Comparison of ENCODE assay signal across 1 cellular context in the genomic region with DNA sequence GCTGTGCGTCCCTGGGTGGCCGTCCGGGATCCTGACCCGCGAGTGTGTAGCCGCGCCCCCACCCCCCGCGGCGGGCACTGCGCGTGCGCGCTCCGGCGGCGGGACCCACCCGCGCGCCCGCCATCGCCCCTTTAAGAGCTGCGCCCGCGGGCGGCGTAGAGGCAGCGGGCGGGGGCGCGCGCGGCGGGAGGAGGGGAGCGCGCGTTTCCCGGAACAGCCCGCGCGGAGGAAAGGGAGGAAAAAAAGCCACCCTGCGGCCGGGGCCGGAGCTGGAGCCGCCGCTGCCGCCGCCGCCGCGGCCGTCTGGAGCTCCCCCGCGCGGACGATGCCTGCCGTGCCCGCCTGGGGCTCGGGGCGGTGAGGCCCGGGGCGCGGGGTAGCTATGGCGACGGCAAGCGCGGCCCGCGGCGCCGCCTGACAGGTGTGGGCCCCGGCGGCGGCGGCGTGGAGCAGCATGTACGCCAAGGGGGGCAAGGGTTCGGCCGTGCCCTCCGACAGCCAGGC.
TF ChIP-seq lines count a peak whose summit lies in the region.

A gene (plus strand): TSS at position 204 of the 504 bp plus-strand sequence. CDS start 251 bp downstream, at position 455.

TF ChIP-seq in HEK293, 187 proteins besides CTCF, POLR2A, EP300 and RAD21 (continued from another document):
- TF ChIP-seq ZNF510 (tag by site-specific recombination; IDR thresholded peaks at IDR 0.05; ENCODE audit: insufficient replicate concordance) (no peak), ZNF248 (tag by site-specific recombination; IDR thresholded peaks at IDR 0.05) (no peak), ZNF274 (IDR thresholded peaks at IDR 0.05; ENCODE audit: low read length) (no peak), ZNF274 (tag by site-specific recombination; IDR thresholded peaks at IDR 0.05; ENCODE audit: borderline replicate concordance) (no peak), ZNF600 (tag by site-specific recombination; IDR thresholded peaks at IDR 0.05) (no peak), ZNF660 (tag by site-specific recombination; IDR thresholded peaks at IDR 0.05) (peak; percentile 69; the same call in 1 of the 2 replicates), ZNF16 (tag by site-specific recombination; IDR thresholded peaks at IDR 0.05; ENCODE audit: low read depth) (no peak), MYNN (tag by site-specific recombination; IDR thresholded peaks at IDR 0.05; ENCODE audit: borderline replicate concordance) (no peak), ZNF114 (tag by site-specific recombination; IDR thresholded peaks at IDR 0.05) (no peak), ZNF423 (tag by site-specific recombination; IDR thresholded peaks at IDR 0.05) (no peak), ZNF544 (tag by site-specific recombination; IDR thresholded peaks at IDR 0.05) (no peak), ZNF24 (tag by site-specific recombination; IDR thresholded peaks at IDR 0.05) (no peak), ZNF146 (tag by site-specific recombination; IDR thresholded peaks at IDR 0.05) (no peak), ZNF341 (tag by site-specific recombination; IDR thresholded peaks at IDR 0.05; ENCODE audit: low read depth) (peak; percentile 86), EGR2 (tag by site-specific recombination; IDR thresholded peaks at IDR 0.05; ENCODE audit: low read depth) (no peak), SETDB1 (IDR thresholded peaks at IDR 0.05; ENCODE audit: insufficient read length, low read length) (no peak), IKZF3 (tag by site-specific recombination; IDR thresholded peaks at IDR 0.05) (peak; percentile 98), GLIS1 (tag by site-specific recombination; IDR thresholded peaks at IDR 0.05) (no peak), ZNF677 (tag by site-specific recombination; IDR thresholded peaks at IDR 0.05) (no peak), ZNF19 (tag by site-specific recombination; IDR thresholded peaks at IDR 0.05; ENCODE audit: low read depth) (no peak), ZNF561 (tag by site-specific recombination; IDR thresholded peaks at IDR 0.05; ENCODE audit: borderline replicate concordance) (peak; percentile 66; the same call in 1 of the 2 replicates), ZNF157 (tag by site-specific recombination; IDR thresholded peaks at IDR 0.05) (no peak), ZNF514 (tag by site-specific recombination; IDR thresholded peaks at IDR 0.05) (no peak), ZNF624 (tag by site-specific recombination; IDR thresholded peaks at IDR 0.05) (no peak), ZEB2 (tag by site-specific recombination; IDR thresholded peaks at IDR 0.05) (no peak), ZNF560 (tag by site-specific recombination; IDR thresholded peaks at IDR 0.05; ENCODE audit: borderline replicate concordance) (no peak), ZBTB8A (tag by site-specific recombination; IDR thresholded peaks at IDR 0.05) (peak; percentile 55; the same call in 1 of the 2 replicates)
- TF ChIP-seq, protein P1, sequence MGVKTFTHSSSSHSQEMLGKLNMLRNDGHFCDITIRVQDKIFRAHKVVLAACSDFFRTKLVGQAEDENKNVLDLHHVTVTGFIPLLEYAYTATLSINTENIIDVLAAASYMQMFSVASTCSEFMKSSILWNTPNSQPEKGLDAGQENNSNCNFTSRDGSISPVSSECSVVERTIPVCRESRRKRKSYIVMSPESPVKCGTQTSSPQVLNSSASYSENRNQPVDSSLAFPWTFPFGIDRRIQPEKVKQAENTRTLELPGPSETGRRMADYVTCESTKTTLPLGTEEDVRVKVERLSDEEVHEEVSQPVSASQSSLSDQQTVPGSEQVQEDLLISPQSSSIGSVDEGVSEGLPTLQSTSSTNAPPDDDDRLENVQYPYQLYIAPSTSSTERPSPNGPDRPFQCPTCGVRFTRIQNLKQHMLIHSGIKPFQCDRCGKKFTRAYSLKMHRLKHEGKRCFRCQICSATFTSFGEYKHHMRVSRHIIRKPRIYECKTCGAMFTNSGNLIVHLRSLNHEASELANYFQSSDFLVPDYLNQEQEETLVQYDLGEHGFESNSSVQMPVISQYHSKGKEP (tag by site-specific recombination; IDR thresholded peaks at IDR 0.05) = peak; percentile 55
- TF ChIP-seq, protein P2, sequence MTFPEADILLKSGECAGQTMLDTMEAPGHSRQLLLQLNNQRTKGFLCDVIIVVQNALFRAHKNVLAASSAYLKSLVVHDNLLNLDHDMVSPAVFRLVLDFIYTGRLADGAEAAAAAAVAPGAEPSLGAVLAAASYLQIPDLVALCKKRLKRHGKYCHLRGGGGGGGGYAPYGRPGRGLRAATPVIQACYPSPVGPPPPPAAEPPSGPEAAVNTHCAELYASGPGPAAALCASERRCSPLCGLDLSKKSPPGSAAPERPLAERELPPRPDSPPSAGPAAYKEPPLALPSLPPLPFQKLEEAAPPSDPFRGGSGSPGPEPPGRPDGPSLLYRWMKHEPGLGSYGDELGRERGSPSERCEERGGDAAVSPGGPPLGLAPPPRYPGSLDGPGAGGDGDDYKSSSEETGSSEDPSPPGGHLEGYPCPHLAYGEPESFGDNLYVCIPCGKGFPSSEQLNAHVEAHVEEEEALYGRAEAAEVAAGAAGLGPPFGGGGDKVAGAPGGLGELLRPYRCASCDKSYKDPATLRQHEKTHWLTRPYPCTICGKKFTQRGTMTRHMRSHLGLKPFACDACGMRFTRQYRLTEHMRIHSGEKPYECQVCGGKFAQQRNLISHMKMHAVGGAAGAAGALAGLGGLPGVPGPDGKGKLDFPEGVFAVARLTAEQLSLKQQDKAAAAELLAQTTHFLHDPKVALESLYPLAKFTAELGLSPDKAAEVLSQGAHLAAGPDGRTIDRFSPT (tag by site-specific recombination; IDR thresholded peaks at IDR 0.05) = no peak
- TF ChIP-seq, protein P3, sequence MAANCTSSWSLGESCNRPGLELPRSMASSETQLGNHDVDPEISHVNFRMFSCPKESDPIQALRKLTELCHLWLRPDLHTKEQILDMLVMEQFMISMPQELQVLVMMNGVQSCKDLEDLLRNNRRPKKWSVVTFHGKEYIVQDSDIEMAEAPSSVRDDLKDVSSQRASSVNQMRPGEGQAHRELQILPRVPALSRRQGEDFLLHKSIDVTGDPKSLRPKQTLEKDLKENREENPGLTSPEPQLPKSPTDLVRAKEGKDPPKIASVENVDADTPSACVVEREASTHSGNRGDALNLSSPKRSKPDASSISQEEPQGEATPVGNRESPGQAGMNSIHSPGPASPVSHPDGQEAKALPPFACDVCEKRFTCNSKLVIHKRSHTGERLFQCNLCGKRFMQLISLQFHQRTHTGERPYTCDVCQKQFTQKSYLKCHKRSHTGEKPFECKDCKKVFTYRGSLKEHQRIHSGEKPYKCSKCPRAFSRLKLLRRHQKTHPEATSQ (tag by site-specific recombination; IDR thresholded peaks at IDR 0.05) = no peak
- TF ChIP-seq, protein P4, sequence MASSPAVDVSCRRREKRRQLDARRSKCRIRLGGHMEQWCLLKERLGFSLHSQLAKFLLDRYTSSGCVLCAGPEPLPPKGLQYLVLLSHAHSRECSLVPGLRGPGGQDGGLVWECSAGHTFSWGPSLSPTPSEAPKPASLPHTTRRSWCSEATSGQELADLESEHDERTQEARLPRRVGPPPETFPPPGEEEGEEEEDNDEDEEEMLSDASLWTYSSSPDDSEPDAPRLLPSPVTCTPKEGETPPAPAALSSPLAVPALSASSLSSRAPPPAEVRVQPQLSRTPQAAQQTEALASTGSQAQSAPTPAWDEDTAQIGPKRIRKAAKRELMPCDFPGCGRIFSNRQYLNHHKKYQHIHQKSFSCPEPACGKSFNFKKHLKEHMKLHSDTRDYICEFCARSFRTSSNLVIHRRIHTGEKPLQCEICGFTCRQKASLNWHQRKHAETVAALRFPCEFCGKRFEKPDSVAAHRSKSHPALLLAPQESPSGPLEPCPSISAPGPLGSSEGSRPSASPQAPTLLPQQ (tag by site-specific recombination; IDR thresholded peaks at IDR 0.05) = peak; percentile 99
- TF ChIP-seq, protein P5, sequence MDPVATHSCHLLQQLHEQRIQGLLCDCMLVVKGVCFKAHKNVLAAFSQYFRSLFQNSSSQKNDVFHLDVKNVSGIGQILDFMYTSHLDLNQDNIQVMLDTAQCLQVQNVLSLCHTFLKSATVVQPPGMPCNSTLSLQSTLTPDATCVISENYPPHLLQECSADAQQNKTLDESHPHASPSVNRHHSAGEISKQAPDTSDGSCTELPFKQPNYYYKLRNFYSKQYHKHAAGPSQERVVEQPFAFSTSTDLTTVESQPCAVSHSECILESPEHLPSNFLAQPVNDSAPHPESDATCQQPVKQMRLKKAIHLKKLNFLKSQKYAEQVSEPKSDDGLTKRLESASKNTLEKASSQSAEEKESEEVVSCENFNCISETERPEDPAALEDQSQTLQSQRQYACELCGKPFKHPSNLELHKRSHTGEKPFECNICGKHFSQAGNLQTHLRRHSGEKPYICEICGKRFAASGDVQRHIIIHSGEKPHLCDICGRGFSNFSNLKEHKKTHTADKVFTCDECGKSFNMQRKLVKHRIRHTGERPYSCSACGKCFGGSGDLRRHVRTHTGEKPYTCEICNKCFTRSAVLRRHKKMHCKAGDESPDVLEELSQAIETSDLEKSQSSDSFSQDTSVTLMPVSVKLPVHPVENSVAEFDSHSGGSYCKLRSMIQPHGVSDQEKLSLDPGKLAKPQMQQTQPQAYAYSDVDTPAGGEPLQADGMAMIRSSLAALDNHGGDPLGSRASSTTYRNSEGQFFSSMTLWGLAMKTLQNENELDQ (tag by site-specific recombination; IDR thresholded peaks at IDR 0.05; ENCODE audit: low read depth) = no peak
- TF ChIP-seq, protein P6, sequence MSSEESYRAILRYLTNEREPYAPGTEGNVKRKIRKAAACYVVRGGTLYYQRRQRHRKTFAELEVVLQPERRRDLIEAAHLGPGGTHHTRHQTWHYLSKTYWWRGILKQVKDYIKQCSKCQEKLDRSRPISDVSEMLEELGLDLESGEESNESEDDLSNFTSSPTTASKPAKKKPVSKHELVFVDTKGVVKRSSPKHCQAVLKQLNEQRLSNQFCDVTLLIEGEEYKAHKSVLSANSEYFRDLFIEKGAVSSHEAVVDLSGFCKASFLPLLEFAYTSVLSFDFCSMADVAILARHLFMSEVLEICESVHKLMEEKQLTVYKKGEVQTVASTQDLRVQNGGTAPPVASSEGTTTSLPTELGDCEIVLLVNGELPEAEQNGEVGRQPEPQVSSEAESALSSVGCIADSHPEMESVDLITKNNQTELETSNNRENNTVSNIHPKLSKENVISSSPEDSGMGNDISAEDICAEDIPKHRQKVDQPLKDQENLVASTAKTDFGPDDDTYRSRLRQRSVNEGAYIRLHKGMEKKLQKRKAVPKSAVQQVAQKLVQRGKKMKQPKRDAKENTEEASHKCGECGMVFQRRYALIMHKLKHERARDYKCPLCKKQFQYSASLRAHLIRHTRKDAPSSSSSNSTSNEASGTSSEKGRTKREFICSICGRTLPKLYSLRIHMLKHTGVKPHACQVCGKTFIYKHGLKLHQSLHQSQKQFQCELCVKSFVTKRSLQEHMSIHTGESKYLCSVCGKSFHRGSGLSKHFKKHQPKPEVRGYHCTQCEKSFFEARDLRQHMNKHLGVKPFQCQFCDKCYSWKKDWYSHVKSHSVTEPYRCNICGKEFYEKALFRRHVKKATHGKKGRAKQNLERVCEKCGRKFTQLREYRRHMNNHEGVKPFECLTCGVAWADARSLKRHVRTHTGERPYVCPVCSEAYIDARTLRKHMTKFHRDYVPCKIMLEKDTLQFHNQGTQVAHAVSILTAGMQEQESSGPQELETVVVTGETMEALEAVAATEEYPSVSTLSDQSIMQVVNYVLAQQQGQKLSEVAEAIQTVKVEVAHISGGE (tag by site-specific recombination; conservative IDR thresholded peaks at IDR 0.05; ENCODE audit: low read depth) = no peak
- TF ChIP-seq, protein P7, sequence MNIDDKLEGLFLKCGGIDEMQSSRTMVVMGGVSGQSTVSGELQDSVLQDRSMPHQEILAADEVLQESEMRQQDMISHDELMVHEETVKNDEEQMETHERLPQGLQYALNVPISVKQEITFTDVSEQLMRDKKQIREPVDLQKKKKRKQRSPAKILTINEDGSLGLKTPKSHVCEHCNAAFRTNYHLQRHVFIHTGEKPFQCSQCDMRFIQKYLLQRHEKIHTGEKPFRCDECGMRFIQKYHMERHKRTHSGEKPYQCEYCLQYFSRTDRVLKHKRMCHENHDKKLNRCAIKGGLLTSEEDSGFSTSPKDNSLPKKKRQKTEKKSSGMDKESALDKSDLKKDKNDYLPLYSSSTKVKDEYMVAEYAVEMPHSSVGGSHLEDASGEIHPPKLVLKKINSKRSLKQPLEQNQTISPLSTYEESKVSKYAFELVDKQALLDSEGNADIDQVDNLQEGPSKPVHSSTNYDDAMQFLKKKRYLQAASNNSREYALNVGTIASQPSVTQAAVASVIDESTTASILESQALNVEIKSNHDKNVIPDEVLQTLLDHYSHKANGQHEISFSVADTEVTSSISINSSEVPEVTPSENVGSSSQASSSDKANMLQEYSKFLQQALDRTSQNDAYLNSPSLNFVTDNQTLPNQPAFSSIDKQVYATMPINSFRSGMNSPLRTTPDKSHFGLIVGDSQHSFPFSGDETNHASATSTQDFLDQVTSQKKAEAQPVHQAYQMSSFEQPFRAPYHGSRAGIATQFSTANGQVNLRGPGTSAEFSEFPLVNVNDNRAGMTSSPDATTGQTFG (tag by site-specific recombination; IDR thresholded peaks at IDR 0.05; ENCODE audit: borderline replicate concordance) = no peak
- TF ChIP-seq, protein P8, sequence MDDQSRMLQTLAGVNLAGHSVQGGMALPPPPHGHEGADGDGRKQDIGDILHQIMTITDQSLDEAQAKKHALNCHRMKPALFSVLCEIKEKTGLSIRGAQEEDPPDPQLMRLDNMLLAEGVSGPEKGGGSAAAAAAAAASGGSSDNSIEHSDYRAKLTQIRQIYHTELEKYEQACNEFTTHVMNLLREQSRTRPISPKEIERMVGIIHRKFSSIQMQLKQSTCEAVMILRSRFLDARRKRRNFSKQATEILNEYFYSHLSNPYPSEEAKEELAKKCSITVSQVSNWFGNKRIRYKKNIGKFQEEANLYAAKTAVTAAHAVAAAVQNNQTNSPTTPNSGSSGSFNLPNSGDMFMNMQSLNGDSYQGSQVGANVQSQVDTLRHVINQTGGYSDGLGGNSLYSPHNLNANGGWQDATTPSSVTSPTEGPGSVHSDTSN (CRISPR knock-in tag; IDR thresholded peaks at IDR 0.05) = peak; percentile 70
